ENCODE assay signal across 8 cellular contexts in the genomic region with DNA sequence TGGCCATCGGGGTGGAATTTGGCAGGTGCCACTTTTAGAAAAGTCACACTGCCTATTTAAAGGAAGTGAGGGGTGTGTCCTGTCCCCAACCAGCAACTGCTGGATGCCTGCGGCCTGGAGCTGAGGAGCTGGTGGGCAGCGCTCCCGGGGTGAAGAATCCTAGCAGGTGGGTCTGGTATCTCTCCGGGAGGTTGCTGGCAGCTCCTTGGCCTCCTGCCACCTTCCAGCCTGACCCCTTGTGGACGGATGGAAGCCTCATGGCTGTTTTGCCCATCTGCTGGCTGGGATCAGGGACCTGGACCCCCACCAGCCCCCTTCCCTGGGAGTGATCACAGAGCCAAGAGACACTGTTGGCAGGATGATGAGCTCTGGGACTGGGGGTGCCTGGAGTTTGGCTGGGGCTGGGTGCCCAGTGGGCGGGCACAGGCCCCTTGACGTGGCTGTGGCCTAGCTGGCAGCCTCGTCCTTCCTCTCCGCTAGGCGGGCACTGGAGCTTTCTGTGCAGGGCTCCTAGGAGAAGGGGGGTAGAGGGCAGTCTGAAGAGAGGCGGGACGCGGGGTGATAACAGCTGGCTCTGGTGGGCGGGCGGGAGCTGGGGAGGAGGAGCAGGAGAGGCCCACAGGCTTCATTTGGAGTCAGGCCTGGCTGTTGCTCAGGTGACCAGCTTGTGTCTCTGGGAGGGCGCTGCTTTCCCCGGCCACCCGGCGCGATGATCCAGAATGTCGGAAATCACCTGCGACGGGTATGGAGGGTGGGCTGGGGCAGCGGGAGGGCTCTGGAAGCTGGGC. TPM values are rescaled to one million over a fixed set of nuclear protein-coding genes. Genes with fewer than 3 reads are reported as not detected.
DNase-seq lines count a peak whose midpoint lies in the region; ATAC-seq and TF ChIP-seq lines count a peak whose summit lies in the region.

Gene ACOT11, plus strand, starts transcription at position 628 of the 788 bp plus-strand sequence. Its CDS starts 82 bp downstream, at position 710.

- peak within 1 kb of the TSS; percentile 56 to 79 for H3K9ac ChIP-seq in stomach smooth muscle (ENCODE audit: low read length in 2 of 2)

- no peaks in the 10 kb centered on the region for H3K36me3 ChIP-seq in stomach smooth muscle (ENCODE audit: control insufficient read depth in 2 of 2, insufficient read depth in 2 of 2, low read length in 2 of 2)

- DNase-seq in Calu3, result peak; percentile 24
- DNase-seq in NCI-H2171 treated with DMSO at 0.1 percent for 48 hours (lab: John Stamatoyannopoulos, UW), result peak; percentile 98
- no peak for DNase-seq in chondrocyte (ENCODE audit: low spot score)

- intact Hi-C loops in Calu3 (cut with micrococcal nuclease; ENCODE audit: unreplicated experiment), result no loop called here

- H3K27me3 ChIP-seq in layer of hippocampus (ENCODE audit: control insufficient read depth, insufficient read depth, low read length), result no peaks in the 10 kb centered on the region
- H3K27me3 ChIP-seq in stomach smooth muscle (ENCODE audit: control insufficient read depth in 1 of 2, insufficient read depth in 2 of 2, low read length in 2 of 2), result no peaks in the 10 kb centered on the region

- no peaks in the 10 kb centered on the region for H3K9me3 ChIP-seq in stomach smooth muscle (ENCODE audit: control insufficient read depth in 2 of 2, low read length in 2 of 2)

- ATAC-seq in GM18861 (IDR thresholded peaks at IDR 0.05; ENCODE audit: unreplicated experiment) (no peak), GM18502 (IDR thresholded peaks at IDR 0.05; ENCODE audit: poor library complexity, unreplicated experiment) (no peak), HG03139 (IDR thresholded peaks at IDR 0.05; ENCODE audit: unreplicated experiment) (no peak)

- peaks cover 54% of the 10 kb centered on the region for H3K4me1 ChIP-seq in stomach smooth muscle (ENCODE audit: control insufficient read depth, insufficient read depth, low read length)

- peaks cover 6% of the 10 kb centered on the region for H3K36me3 Mint-ChIP-seq in Calu3 (ENCODE audit: insufficient read depth, unreplicated experiment)
- H3K36me3 Mint-ChIP-seq in chondrocyte (ENCODE audit: low read depth), result no peaks in the 10 kb centered on the region

- H3K4me3 Mint-ChIP-seq in Calu3 (ENCODE audit: low read depth, unreplicated experiment), result no peak within 1 kb of the TSS
- no peak within 1 kb of the TSS for H3K4me3 Mint-ChIP-seq in chondrocyte (ENCODE audit: unreplicated experiment)

- H3K27ac ChIP-seq in layer of hippocampus (ENCODE audit: low read depth, low read length) (peak within 1 kb of the TSS; percentile 88), stomach smooth muscle (ENCODE audit: low read length) (peak within 1 kb of the TSS; percentile 95)

- H3K27me3 Mint-ChIP-seq in Calu3 (ENCODE audit: unreplicated experiment), result no peaks in the 10 kb centered on the region
- H3K27me3 Mint-ChIP-seq in chondrocyte (ENCODE audit: low read depth), result no peaks in the 10 kb centered on the region

- H3K9me3 Mint-ChIP-seq in Calu3 (ENCODE audit: low read depth, unreplicated experiment) (no peaks in the 10 kb centered on the region), chondrocyte (ENCODE audit: low read depth) (no peaks in the 10 kb centered on the region)

- BruUV-seq in Calu3 (replicated peaks; lab: Mats Ljungman, UMichigan), result no TSS peak

- H3K27ac Mint-ChIP-seq in Calu3 (ENCODE audit: unreplicated experiment) (no peak within 1 kb of the TSS), chondrocyte (ENCODE audit: unreplicated experiment) (no peak within 1 kb of the TSS)

- H3K4me1 Mint-ChIP-seq in Calu3 (ENCODE audit: low read depth, unreplicated experiment), result peaks cover 13% of the 10 kb centered on the region
- H3K4me1 Mint-ChIP-seq in chondrocyte (ENCODE audit: low read depth), result peaks cover 4% of the 10 kb centered on the region

- CTCF ChIA-PET in Calu3 (lab: Charles Lee), result interaction anchor here (0.6 to 0.8 kb wide), 3 partner anchors 9 to 758 kb away, joined by 3 to 4 read pairs (median 4); no protein-coding TSS in a partner anchor

- no peak for TF ChIP-seq CTCF in Calu3 (IDR thresholded peaks at IDR 0.05; ENCODE audit: unreplicated experiment)
- TF ChIP-seq CTCF in chondrocyte (IDR thresholded peaks at IDR 0.05), result peak; percentile 51

- H3K4me3 ChIP-seq in stomach smooth muscle (ENCODE audit: low read length in 2 of 2), result peak within 1 kb of the TSS; percentile 72 to 81

RNA-seq across cellular contexts. Expression of gene ACOT11, which starts in this region (rescaled TPM):
- total RNA-seq in Calu3 (2022) (10.4 TPM in 2 replicates), chondrocyte (0.25 to 0.56 TPM (median 0.41 TPM) in 3 replicates)
